8 cellular contexts compared by ENCODE assay signal in genomic region chr12:68610435-68611093, GRCh38. TPM values are rescaled to one million over a fixed set of nuclear protein-coding genes. Genes with fewer than 3 reads are reported as not detected.
A peak's percentile ranks its signal among the peaks of the same experiment; 100 is the strongest.
DNase-seq lines count a peak whose midpoint lies in the region; ATAC-seq and TF ChIP-seq lines count a peak whose summit lies in the region.

RAP1B (plus strand) TSS chr12:68610899; CDS start chr12:68648725, 37,826 bp downstream.

- peaks cover 46% of the 10 kb centered on the region for H3K4me1 Mint-ChIP-seq in activated naive CD8-positive, alpha-beta T cell treated with anti-CD3 and anti-CD28 coated beads, Interleukin-2, amount 50 U/mL, for 24 hours

- H3K27ac ChIP-seq in cardiac muscle cell (peak within 1 kb of the TSS; percentile 99), parathyroid adenoma (peak within 1 kb of the TSS; percentile 98), tibial artery (peak within 1 kb of the TSS; percentile 88 to 96)

- H3K27me3 ChIP-seq in cardiac muscle cell (no peaks in the 10 kb centered on the region), parathyroid adenoma (ENCODE audit: control insufficient read depth, insufficient read depth, low read length) (no peaks in the 10 kb centered on the region), tibial artery (no peaks in the 10 kb centered on the region)

- H3K9ac ChIP-seq in parathyroid adenoma, result peak within 1 kb of the TSS; percentile 79

- H3K36me3 Mint-ChIP-seq in activated naive CD8-positive, alpha-beta T cell treated with anti-CD3 and anti-CD28 coated beads, Interleukin-2, amount 50 U/mL, for 24 hours (ENCODE audit: low read depth), result peaks cover 37% of the 10 kb centered on the region

- H3K79me2 ChIP-seq in parathyroid adenoma, result peaks cover 30% of the 10 kb centered on the region

- DNase-seq in NCI-H1105 treated with DMSO at 0.1 percent for 48 hours (lab: John Stamatoyannopoulos, UW) (peak; percentile 89), SW480 (ENCODE audit: low spot score) (peak; percentile 82), cardiac muscle cell (ENCODE audit: low read depth in 1 of 2, low spot score in 1 of 2) (peak; percentile 92 to 94), tibial artery (peak; percentile 82 to 94)
- peak; percentile 87 for DNase-seq in activated naive CD8-positive, alpha-beta T cell treated with anti-CD3 and anti-CD28 coated beads, Interleukin-2, amount 50 U/mL, for 24 hours

- H3K27me3 Mint-ChIP-seq in activated naive CD8-positive, alpha-beta T cell treated with anti-CD3 and anti-CD28 coated beads, Interleukin-2, amount 50 U/mL, for 24 hours, result no peaks in the 10 kb centered on the region

- TF ChIP-seq CTCF in GM12875 (IDR thresholded peaks at IDR 0.05; ENCODE audit: borderline replicate concordance, insufficient read depth, low read depth, low read length) (no peak), cardiac muscle cell (IDR thresholded peaks at IDR 0.05; ENCODE audit: low read depth, low read length) (no peak), parathyroid adenoma (IDR thresholded peaks at IDR 0.05) (no peak), tibial artery (IDR thresholded peaks at IDR 0.05) (no peak)

- H3K9me3 Mint-ChIP-seq in activated naive CD8-positive, alpha-beta T cell treated with anti-CD3 and anti-CD28 coated beads, Interleukin-2, amount 50 U/mL, for 24 hours, result no peaks in the 10 kb centered on the region

- intact Hi-C loops in tibial artery (cut with DNase I; ENCODE audit: low total_unique reads), result loop anchor here (5.0 kb wide), 1 partner anchor 248 kb away; no protein-coding TSS in a partner anchor

- H3K9me3 ChIP-seq in cardiac muscle cell (ENCODE audit: low read depth), result no peaks in the 10 kb centered on the region
- no peaks in the 10 kb centered on the region for H3K9me3 ChIP-seq in parathyroid adenoma (ENCODE audit: control insufficient read depth, low read length)
- no peaks in the 10 kb centered on the region for H3K9me3 ChIP-seq in tibial artery

- H3K4me3 ChIP-seq in GM12875 (ENCODE audit: low read depth, low read length), result peak within 1 kb of the TSS; percentile 72
- peak within 1 kb of the TSS; percentile 76 for H3K4me3 ChIP-seq in cardiac muscle cell
- H3K4me3 ChIP-seq in parathyroid adenoma (ENCODE audit: low read depth, low read length), result peak within 1 kb of the TSS; percentile 83
- H3K4me3 ChIP-seq in tibial artery, result peak within 1 kb of the TSS; percentile 57 to 80

- H3K4me2 ChIP-seq in parathyroid adenoma (ENCODE audit: low read length), result peak within 1 kb of the TSS; percentile 95

- H3K27ac Mint-ChIP-seq in activated naive CD8-positive, alpha-beta T cell treated with anti-CD3 and anti-CD28 coated beads, Interleukin-2, amount 50 U/mL, for 24 hours, result peak within 1 kb of the TSS; percentile 93

- H3K4me1 ChIP-seq in cardiac muscle cell (ENCODE audit: low read depth), result peaks cover 28% of the 10 kb centered on the region
- peaks cover 14% of the 10 kb centered on the region for H3K4me1 ChIP-seq in parathyroid adenoma
- peaks cover 0 to 41% (median 22%) of the 10 kb centered on the region in 4 donors for H3K4me1 ChIP-seq in tibial artery

- ATAC-seq in HG02678 (IDR thresholded peaks at IDR 0.05; ENCODE audit: unreplicated experiment), result peak; percentile 82
- ATAC-seq in activated naive CD8-positive, alpha-beta T cell treated with anti-CD3 and anti-CD28 coated beads, Interleukin-2, amount 50 U/mL, for 24 hours, result peak; percentile 83

- peak within 1 kb of the TSS; percentile 99 for H2AFZ ChIP-seq in parathyroid adenoma

- peak within 1 kb of the TSS; percentile 96 for H3K4me3 Mint-ChIP-seq in activated naive CD8-positive, alpha-beta T cell treated with anti-CD3 and anti-CD28 coated beads, Interleukin-2, amount 50 U/mL, for 24 hours

- H3K36me3 ChIP-seq in cardiac muscle cell (no peaks in the 10 kb centered on the region), parathyroid adenoma (ENCODE audit: control insufficient read depth, insufficient read depth, low read length) (no peaks in the 10 kb centered on the region), tibial artery (no peaks in the 10 kb centered on the region)

RNA-seq across cellular contexts. Expression of gene RAP1B, which starts in this region (rescaled TPM):
- total RNA-seq in cardiac muscle cell, result 128 and 148 TPM in 2 replicates
- polyA plus RNA-seq in cardiac muscle cell, result 79.9 and 96.1 TPM in 2 replicates

Comparison
In these comparisons a context has a peak if more than half of its experiments do, and no peak if none do; other contexts are left out.
1. Peak in every context shown above with its lines: DNase-seq, ATAC-seq, H3K4me3 ChIP-seq and H3K27ac ChIP-seq.